Comparison of ENCODE assay signal across 15 cellular contexts in the genomic region with DNA sequence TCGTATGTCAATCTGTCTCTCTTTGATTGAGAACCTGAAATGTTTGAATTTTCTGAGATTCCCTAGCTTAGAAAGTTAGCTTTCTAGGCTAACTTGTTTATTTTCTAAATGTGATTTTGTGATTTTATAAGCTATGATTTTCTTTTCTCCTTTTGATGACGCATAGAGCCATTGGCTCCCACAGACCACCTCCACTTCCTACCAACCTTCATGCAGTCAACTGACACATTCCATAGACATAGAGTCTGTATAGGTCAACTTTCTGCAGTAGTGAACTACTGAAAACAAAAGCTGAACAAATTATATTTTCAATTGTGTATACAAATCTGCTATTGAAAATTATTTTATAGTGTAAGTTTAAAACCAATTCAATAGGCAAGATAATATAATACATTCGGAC. TPM values are rescaled to one million over a fixed set of nuclear protein-coding genes. Genes with fewer than 3 reads are reported as not detected.
"Had no signal": no experiment of that assay in that cellular context is flagged by ENCODE, and none has a peak within 500 bp of the region (broad histone marks: within the 10 kb centered on the region; RNA-seq: fewer than 3 reads in every experiment).

No MANE protein-coding gene starts in this region.

- H3K4me1 Mint-ChIP-seq: nephron progenitor cell had no signal

- DNase-seq: activated CD4-positive, alpha-beta memory T cell treated with anti-CD3 and anti-CD28 coated beads, Interleukin-2, amount 10 ng/mL, durations not matched to agents 7 days and 5 days; activated CD8-positive, alpha-beta memory T cell treated with anti-CD3 and anti-CD28 coated beads, Interleukin-2, amount 50 U/mL, for 48 hours; foreskin melanocyte; heart left ventricle; islet precursor cell; left lung; mucosa of descending colon; nephron progenitor cell; stimulated activated CD4-positive, alpha-beta T cell treated with anti-CD3 and anti-CD28 coated beads, Interleukin-2, amount 100 ng/mL, for 48 hours; stimulated activated naive CD4-positive, alpha-beta T cell treated with Interleukin-2 at 50 U/mL for 16 hours; upper lobe of right lung had no signal

- H3K27ac ChIP-seq: ascending aorta, cardiac muscle cell, heart left ventricle, left lung, upper lobe of right lung had no signal

- H3K27me3 Mint-ChIP-seq: activated CD4-positive, alpha-beta memory T cell treated with anti-CD3 and anti-CD28 coated beads, Interleukin-2, amount 10 ng/mL, durations not matched to agents 7 days and 5 days had no signal

- H3K27ac Mint-ChIP-seq: activated T-helper 2 cell treated with anti-CD3 and anti-CD28 coated beads, Interferon-gamma antibody, Interleukin-2, Interleukin-4, amounts not matched to agents 10 μg/mL and 5 μg/mL and 100 μg/mL, durations not matched to agents 14 hours and 24 hours and 36 hours; nephron progenitor cell had no signal

- H3K27me3 ChIP-seq: ascending aorta, cardiac muscle cell, heart left ventricle, left lung, upper lobe of right lung had no signal

- H3K4me1 ChIP-seq: ascending aorta, upper lobe of right lung had no signal

- H3K4me3 ChIP-seq: ascending aorta, cardiac muscle cell, heart left ventricle, left lung, mucosa of descending colon, upper lobe of right lung had no signal

- ATAC-seq: activated CD4-positive, CD25-positive, alpha-beta regulatory T cell treated with anti-CD3 and anti-CD28 coated beads, Interleukin-2, amount 50 U/mL, for 24 hours; heart left ventricle; left lung; mucosa of descending colon; upper lobe of right lung had no signal

- H3K4me3 Mint-ChIP-seq: activated CD4-positive, alpha-beta memory T cell treated with anti-CD3 and anti-CD28 coated beads, Interleukin-2, amount 10 ng/mL, durations not matched to agents 7 days and 5 days; nephron progenitor cell had no signal

- H3K9me3 ChIP-seq: ascending aorta, heart left ventricle, left lung, mucosa of descending colon, upper lobe of right lung had no signal

- H3K9me3 Mint-ChIP-seq: activated CD4-positive, alpha-beta memory T cell treated with anti-CD3 and anti-CD28 coated beads, Interleukin-2, amount 10 ng/mL, durations not matched to agents 7 days and 5 days; activated T-helper 2 cell treated with anti-CD3 and anti-CD28 coated beads, Interferon-gamma antibody, Interleukin-2, Interleukin-4, amounts not matched to agents 10 μg/mL and 5 μg/mL and 100 μg/mL, durations not matched to agents 14 hours and 24 hours and 36 hours had no signal

- H3K36me3 ChIP-seq: ascending aorta, cardiac muscle cell, heart left ventricle, left lung, upper lobe of right lung had no signal

RNA-seq across cellular contexts. Expression of a gene that starts 2.8 kb away (rescaled TPM):
- total RNA-seq: cardiac muscle cell had no signal
- polyA plus RNA-seq: cardiac muscle cell had no signal
